In the genomic region with DNA sequence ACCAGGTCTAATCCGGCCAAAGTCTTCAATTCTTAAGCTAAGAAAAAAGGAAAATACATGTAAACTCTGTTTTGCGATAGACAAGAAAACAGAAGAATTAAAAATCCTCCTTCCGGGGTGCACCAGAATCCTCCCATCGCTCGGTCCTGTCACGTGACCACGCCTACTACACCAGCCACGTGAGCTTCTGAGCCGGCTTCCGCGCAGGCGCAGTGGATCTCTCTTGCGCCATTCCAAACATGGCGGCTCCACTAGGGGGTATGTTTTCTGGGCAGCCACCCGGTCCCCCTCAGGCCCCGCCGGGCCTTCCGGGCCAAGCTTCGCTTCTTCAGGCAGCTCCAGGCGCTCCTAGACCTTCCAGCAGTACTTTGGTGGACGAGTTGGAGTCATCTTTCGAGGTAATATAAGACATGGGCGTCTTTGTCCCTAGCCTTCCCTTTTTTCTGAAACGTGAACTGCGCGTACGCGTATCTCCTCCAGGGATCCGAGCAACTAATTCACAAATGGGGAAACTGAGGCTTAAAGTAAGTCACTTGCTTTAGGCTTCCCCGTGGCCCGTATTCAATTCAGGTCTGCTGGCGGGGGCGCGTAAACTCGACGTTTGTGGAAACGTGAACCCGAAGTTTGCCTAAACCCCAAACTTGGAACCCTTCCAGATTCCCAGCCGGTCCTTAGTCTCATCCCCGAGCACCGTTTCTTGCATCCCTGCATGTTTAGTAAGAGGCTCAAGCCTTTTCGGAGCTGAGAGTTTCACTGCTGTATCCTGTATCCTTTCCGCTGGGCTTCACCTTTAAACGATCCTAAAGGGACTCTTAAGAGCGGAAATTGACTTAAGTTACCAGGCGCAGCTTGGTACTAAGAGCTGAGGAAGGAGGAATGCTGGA, we compare ENCODE assay signal across 1 cellular context.
TF ChIP-seq lines count a peak whose summit lies in the region.

TSS of gene MED28 (plus strand) at position 226 of the 884 bp plus-strand sequence. CDS start at position 240, 14 bp downstream.

TF ChIP-seq in A549, 52 proteins besides CTCF, POLR2A, EP300 and RAD21 (continued from another document):
- TF ChIP-seq CBX2 (IDR thresholded peaks at IDR 0.05; ENCODE audit: borderline replicate concordance, low read depth) = no peak
- no peak for TF ChIP-seq POLR2AphosphoS2 (conservative IDR thresholded peaks at IDR 0.05; ENCODE audit: low read length)
- TF ChIP-seq CEBPB (IDR thresholded peaks at IDR 0.05) = peak; percentile 65 to 92; a peak in 3 of 4 replicates
